ENCODE assay signal across 1 cellular context in genomic region chr11:68469122-68469521, GRCh38.
TF ChIP-seq lines count a peak whose summit lies in the region.

No MANE protein-coding gene starts in this region.

TF ChIP-seq in HepG2, 621 proteins besides CTCF, POLR2A, EP300 and RAD21 (continued from another document and continues in another):
- TF ChIP-seq ZNF318 (CRISPR knock-in tag; IDR thresholded peaks at IDR 0.05): no peak
- no peak for TF ChIP-seq JDP2 (CRISPR knock-in tag; IDR thresholded peaks at IDR 0.05; ENCODE audit: borderline replicate concordance)
- TF ChIP-seq KLF6 (CRISPR knock-in tag; IDR thresholded peaks at IDR 0.05): 0 out of 2 replicates have a peak, but pooled peaks have one; percentile 50
- TF ChIP-seq TBX3 (IDR thresholded peaks at IDR 0.05; ENCODE audit: borderline replicate concordance): no peak
- no peak for TF ChIP-seq ZNF460 (CRISPR knock-in tag; IDR thresholded peaks at IDR 0.05; ENCODE audit: borderline replicate concordance)
- TF ChIP-seq ZNF7 (CRISPR knock-in tag; IDR thresholded peaks at IDR 0.05): peak; percentile 67
- TF ChIP-seq BCL6 (CRISPR knock-in tag; IDR thresholded peaks at IDR 0.05): peak; percentile 100
- no peak for TF ChIP-seq TFDP2 (CRISPR knock-in tag; IDR thresholded peaks at IDR 0.05)
- TF ChIP-seq EED (CRISPR knock-in tag; IDR thresholded peaks at IDR 0.05): no peak
- no peak for TF ChIP-seq ZNF616 (CRISPR knock-in tag; IDR thresholded peaks at IDR 0.05; ENCODE audit: low read depth)
- no peak for TF ChIP-seq ZFP36L1 (CRISPR knock-in tag; IDR thresholded peaks at IDR 0.05)
- 0 out of 2 replicates have a peak, but pooled peaks have one; percentile 39 for TF ChIP-seq POGK (CRISPR knock-in tag; conservative IDR thresholded peaks at IDR 0.05)
- TF ChIP-seq GATAD2A (CRISPR knock-in tag; IDR thresholded peaks at IDR 0.05): peak; percentile 74
- no peak for TF ChIP-seq SIN3B (IDR thresholded peaks at IDR 0.05; ENCODE audit: low read length)
- TF ChIP-seq PHB2 (IDR thresholded peaks at IDR 0.05; ENCODE audit: partially characterized antibody): no peak
- peak; percentile 85; the same call in 1 of the 2 replicates for TF ChIP-seq FOXK2 (IDR thresholded peaks at IDR 0.05)
- TF ChIP-seq FOXA3 (CRISPR knock-in tag; IDR thresholded peaks at IDR 0.05): peak; percentile 87
- TF ChIP-seq ZNF34 (CRISPR knock-in tag; IDR thresholded peaks at IDR 0.05; ENCODE audit: borderline replicate concordance): no peak
- no peak for TF ChIP-seq CSRNP1 (CRISPR knock-in tag; IDR thresholded peaks at IDR 0.05)
- no peak for TF ChIP-seq ISX (CRISPR knock-in tag; conservative IDR thresholded peaks at IDR 0.05)
- no peak for TF ChIP-seq NONO (IDR thresholded peaks at IDR 0.05)
- TF ChIP-seq NONO (CRISPR knock-in tag; conservative IDR thresholded peaks at IDR 0.05): no peak
- no peak for TF ChIP-seq ZFX (CRISPR knock-in tag; IDR thresholded peaks at IDR 0.05; ENCODE audit: low read depth)
- TF ChIP-seq ZIK1 (CRISPR knock-in tag; IDR thresholded peaks at IDR 0.05; ENCODE audit: borderline replicate concordance, low read depth): no peak
- TF ChIP-seq MIER3 (CRISPR knock-in tag; IDR thresholded peaks at IDR 0.05; ENCODE audit: borderline replicate concordance): peak; percentile 17; the same call in 1 of the 2 replicates
- TF ChIP-seq MAF1 (CRISPR knock-in tag; IDR thresholded peaks at IDR 0.05; ENCODE audit: borderline replicate concordance): no peak
- no peak for TF ChIP-seq ZNF574 (CRISPR knock-in tag; IDR thresholded peaks at IDR 0.05)
- no peak for TF ChIP-seq ATF7-NPFF (CRISPR knock-in tag; IDR thresholded peaks at IDR 0.05; ENCODE audit: low read depth)
- TF ChIP-seq JUNB (CRISPR knock-in tag; IDR thresholded peaks at IDR 0.05; ENCODE audit: borderline replicate concordance): no peak
- no peak for TF ChIP-seq ZNF879 (CRISPR knock-in tag; IDR thresholded peaks at IDR 0.05)
- TF ChIP-seq ZNF749 (CRISPR knock-in tag; IDR thresholded peaks at IDR 0.05; ENCODE audit: borderline replicate concordance): no peak
- TF ChIP-seq SNAPC2 (CRISPR knock-in tag; IDR thresholded peaks at IDR 0.05): no peak
- TF ChIP-seq ZSCAN12 (CRISPR knock-in tag; IDR thresholded peaks at IDR 0.05): no peak
- TF ChIP-seq ZNF234 (CRISPR knock-in tag; conservative IDR thresholded peaks at IDR 0.05): no peak
- TF ChIP-seq ZNF782 (CRISPR knock-in tag; IDR thresholded peaks at IDR 0.05; ENCODE audit: borderline replicate concordance): no peak
- TF ChIP-seq ZNF431 (CRISPR knock-in tag; IDR thresholded peaks at IDR 0.05; ENCODE audit: borderline replicate concordance, low read depth): no peak
- no peak for TF ChIP-seq SNAI1 (CRISPR knock-in tag; IDR thresholded peaks at IDR 0.05; ENCODE audit: borderline replicate concordance)
- TF ChIP-seq TGIF2 (CRISPR knock-in tag; IDR thresholded peaks at IDR 0.05): no peak
- TF ChIP-seq MLLT10 (CRISPR knock-in tag; IDR thresholded peaks at IDR 0.05): no peak
- no peak for TF ChIP-seq DBP (CRISPR knock-in tag; IDR thresholded peaks at IDR 0.05; ENCODE audit: not compliant biosample characterization)
- TF ChIP-seq ZNF563 (CRISPR knock-in tag; IDR thresholded peaks at IDR 0.05): no peak
- no peak for TF ChIP-seq ZNF20 (CRISPR knock-in tag; IDR thresholded peaks at IDR 0.05)
- TF ChIP-seq ZNF160 (CRISPR knock-in tag; IDR thresholded peaks at IDR 0.05): no peak
- no peak for TF ChIP-seq ZNF737 (CRISPR knock-in tag; IDR thresholded peaks at IDR 0.05; ENCODE audit: borderline replicate concordance)
- TF ChIP-seq RXRB (CRISPR knock-in tag; IDR thresholded peaks at IDR 0.05; ENCODE audit: borderline replicate concordance): peak; percentile 88
- no peak for TF ChIP-seq SNAPC4 (CRISPR knock-in tag; IDR thresholded peaks at IDR 0.05)
